6 cellular contexts compared by ENCODE assay signal in the genomic region with DNA sequence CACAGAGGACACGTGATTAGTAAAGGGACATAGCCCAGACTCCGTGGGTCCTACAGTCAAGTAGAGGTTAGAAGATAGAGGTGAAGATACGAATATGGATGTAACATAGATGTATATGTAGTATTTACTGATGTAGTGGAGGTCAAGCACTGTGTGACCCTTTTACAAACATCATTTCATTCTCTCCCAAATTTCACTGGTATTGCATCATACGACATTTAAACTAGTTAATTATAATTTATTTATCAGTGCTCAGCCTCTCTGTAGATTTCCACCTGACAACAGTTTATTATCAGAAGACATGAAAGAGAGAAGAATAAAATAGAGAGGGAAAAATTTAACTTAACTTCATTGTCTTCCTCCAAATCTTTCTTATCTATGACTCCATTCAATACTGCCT.
"Had no signal": no experiment of that assay in that cellular context is flagged by ENCODE, and none has a peak within 500 bp of the region (broad histone marks: within the 10 kb centered on the region; RNA-seq: fewer than 3 reads in every experiment).

No MANE protein-coding gene starts in this region.

- FAIRE-seq: HTR-8/SVneo had no signal

- DNase-seq: KBM-7, KG1 had no signal

- H3K27ac Mint-ChIP-seq: IgD-negative memory B cell had no signal

- H3K4me1 Mint-ChIP-seq: IgD-negative memory B cell had no signal

- H3K9ac ChIP-seq: KMS-11 had no signal

- H3K36me3 Mint-ChIP-seq: IgD-negative memory B cell had no signal

- H3K27ac ChIP-seq: HL-60, KMS-11 had no signal

- H3K4me2 ChIP-seq: KMS-11 had no signal

- H3K4me3 Mint-ChIP-seq: IgD-negative memory B cell had no signal

- H3K27me3 Mint-ChIP-seq: IgD-negative memory B cell had no signal
